In genomic region chr15:76337047-76337738, GRCh38 we compare ENCODE assay signal across 8 cellular contexts. TPM values are rescaled to one million over a fixed set of nuclear protein-coding genes. Genes with fewer than 3 reads are reported as not detected.
DNase-seq lines count a peak whose midpoint lies in the region; ATAC-seq and TF ChIP-seq lines count a peak whose summit lies in the region.

No MANE protein-coding gene starts in this region.

- ATAC-seq in HG03460 (IDR thresholded peaks at IDR 0.05; ENCODE audit: unreplicated experiment): no peak
- no peak for ATAC-seq in HG02623 (IDR thresholded peaks at IDR 0.05; ENCODE audit: unreplicated experiment)
- no peak for ATAC-seq in HG03378 (IDR thresholded peaks at IDR 0.05; ENCODE audit: unreplicated experiment)
- ATAC-seq in esophagus mucosa: no peak

- no peaks in the 10 kb centered on the region for H3K79me2 ChIP-seq in MM.1S (ENCODE audit: low read length)
- H3K79me2 ChIP-seq in mammary epithelial cell (ENCODE audit: insufficient read depth, low read length): no peaks in the 10 kb centered on the region

- H3K27me3 ChIP-seq in GM06990 (replicated peaks; ENCODE audit: control insufficient read depth, insufficient read depth, low read length) (no peaks in the 10 kb centered on the region; the same call in 1 of the 2 replicates), MM.1S (replicated peaks; ENCODE audit: insufficient read depth, low read length) (0 out of 2 replicates have a peak, but pooled peaks cover 6% of the 10 kb centered on the region), mammary epithelial cell (ENCODE audit: insufficient read depth, low read length) (peaks cover 54% of the 10 kb centered on the region), neutrophil (peaks cover 93% of the 10 kb centered on the region)

- H3K9me3 ChIP-seq in MM.1S (replicated peaks; ENCODE audit: insufficient read depth, low read length) (no peaks in the 10 kb centered on the region), mammary epithelial cell (replicated peaks; ENCODE audit: insufficient read depth, low read length) (peaks cover 3% of the 10 kb centered on the region), neutrophil (peaks cover 2% of the 10 kb centered on the region)

- H4K20me1 ChIP-seq in MM.1S (ENCODE audit: insufficient read depth, low read length) (no peaks in the 10 kb centered on the region), mammary epithelial cell (ENCODE audit: insufficient read depth, low read length) (peaks cover 3% of the 10 kb centered on the region)

- dilution Hi-C loops in mammary epithelial cell (cut with HindIII; ENCODE audit: low sequenced_read_pairs): no loop called here

- H3K4me1 ChIP-seq in MM.1S (ENCODE audit: low read length): no peaks in the 10 kb centered on the region; the same call in 1 of the 2 replicates
- H3K4me1 ChIP-seq in mammary epithelial cell (ENCODE audit: insufficient read depth, low read length): peaks cover 35% of the 10 kb centered on the region
- H3K4me1 ChIP-seq in neutrophil (ENCODE audit: control insufficient read depth in 1 of 2, insufficient read depth in 1 of 2, low read depth in 1 of 2, low read length in 1 of 2): peaks cover 70 to 74% of the 10 kb centered on the region in 2 experiments

- CTCF ChIA-PET in mammary epithelial cell (lab: Charles Lee; ENCODE audit: low non-redundant PET): interaction anchor here (0.8 kb wide), 1 partner anchor 794 kb away, joined by 7 read pairs; no protein-coding TSS in a partner anchor

- BruUV-seq in mammary epithelial cell (replicated peaks; lab: Mats Ljungman, UMichigan): no TSS peak

- WGBS in mammary epithelial cell (ENCODE audit: low coverage, missing lambda C conversion rate): 21% methylated on average over 28 of the region's 28 CpGs

- in situ Hi-C loops in mammary epithelial cell (cut with MboI; ENCODE audit: low sequenced_read_pairs in 2 of 2): no loop called here

- H3K36me3 ChIP-seq in GM06990 (ENCODE audit: control insufficient read depth, insufficient read depth, low read length) (no peaks in the 10 kb centered on the region), MM.1S (replicated peaks; ENCODE audit: insufficient read depth, low read length) (no peaks in the 10 kb centered on the region), mammary epithelial cell (ENCODE audit: insufficient read depth, low read length) (no peaks in the 10 kb centered on the region), neutrophil (peaks cover 12% of the 10 kb centered on the region)

- H2AFZ ChIP-seq in MM.1S (ENCODE audit: low read length) (peak overlapping the region; percentile 49), mammary epithelial cell (ENCODE audit: low read depth, low read length) (peak overlapping the region; percentile 28)

- H3K4me3 ChIP-seq in GM06990 (replicated peaks; ENCODE audit: low read depth, low read length): peak overlapping the region; percentile 74
- peak overlapping the region; percentile 61 for H3K4me3 ChIP-seq in MM.1S (ENCODE audit: low read length)
- peak overlapping the region in 2 of 3 experiments; percentile 14 to 31 for H3K4me3 ChIP-seq in mammary epithelial cell (replicated peaks in 1 of 3; ENCODE audit: insufficient read depth in 1 of 3, low read depth in 2 of 3, low read length in 3 of 3)
- H3K4me3 ChIP-seq in neutrophil (ENCODE audit: low read depth in 1 of 2, low read length in 1 of 2): peak overlapping the region; percentile 71 to 89

- no peak for DNase-seq in GM06990 (ENCODE audit: extremely low read depth, insufficient read length)
- DNase-seq in MM.1S: no peak
- peak; percentile 28 for DNase-seq in mammary epithelial cell

- H3K9ac ChIP-seq in MM.1S (ENCODE audit: low read length): peak overlapping the region; percentile 37; the same call in 1 of the 2 replicates
- H3K9ac ChIP-seq in mammary epithelial cell (ENCODE audit: insufficient read depth, low read length): no peak overlapping the region

- no peaks in the 10 kb centered on the region for H3K9me2 ChIP-seq in MM.1S (replicated peaks; ENCODE audit: insufficient read depth, low read length)

- H3K4me2 ChIP-seq in MM.1S (ENCODE audit: low read depth, low read length): peak overlapping the region; percentile 94
- H3K4me2 ChIP-seq in mammary epithelial cell (ENCODE audit: insufficient read depth, low read depth, low read length): peak overlapping the region; percentile 77

- no peaks in the 10 kb centered on the region for H3F3A ChIP-seq in MM.1S (ENCODE audit: insufficient read depth, low read length)

- intact Hi-C loops in mammary epithelial cell (cut with micrococcal nuclease): no loop called here

- H3K27ac ChIP-seq in MM.1S (ENCODE audit: low read length) (peak overlapping the region; percentile 19; the same call in 1 of the 2 replicates), mammary epithelial cell (ENCODE audit: insufficient read depth, low read depth, low read length) (no peak overlapping the region), neutrophil (peak overlapping the region; percentile 88)

- no peak for TF ChIP-seq CTCF in GM06990 (IDR thresholded peaks at IDR 0.05; ENCODE audit: insufficient read depth, low read length, poor library complexity, severe bottlenecking)
- no peak for TF ChIP-seq CTCF in MM.1S (IDR thresholded peaks at IDR 0.05; ENCODE audit: low read length)
- no peak for TF ChIP-seq CTCF in mammary epithelial cell (conservative IDR thresholded peaks at IDR 0.05 in 1 of 2, IDR thresholded peaks at IDR 0.05 in 1 of 2; ENCODE audit: extremely low read depth in 1 of 2, insufficient read depth in 1 of 2, low read depth in 1 of 2, low read length in 2 of 2)
- no peak for TF ChIP-seq CTCF in neutrophil (IDR thresholded peaks at IDR 0.05)

RNA-seq across cellular contexts. Expression of gene ISL2, which starts 0.6 kb away (rescaled TPM):
- total RNA-seq in mammary epithelial cell (not detected), esophagus mucosa (not detected)
- polyA plus RNA-seq in mammary epithelial cell: 0.02 TPM
- not detected for polyA minus RNA-seq in mammary epithelial cell

RNA-seq across cellular contexts. Expression of gene ETFA, which starts 25.9 kb away (rescaled TPM):
- total RNA-seq in mammary epithelial cell (100 to 1,000 TPM in 1 of 2 donors, 10 to 100 TPM in 1; 83.0 to 115 TPM), esophagus mucosa (79.8 TPM)
- polyA plus RNA-seq in mammary epithelial cell: 141 TPM
- polyA minus RNA-seq in mammary epithelial cell: 116 TPM

Comparison
In these comparisons a context has a peak if more than half of its experiments do, and no peak if none do; other contexts are left out.
1. H3K4me3 ChIP-seq: peak in every context shown above with its lines; median percentile 80 in neutrophil; 74 in GM06990; 61 in MM.1S; 22 in mammary epithelial cell.